18 cellular contexts compared by ENCODE assay signal in the genomic region with DNA sequence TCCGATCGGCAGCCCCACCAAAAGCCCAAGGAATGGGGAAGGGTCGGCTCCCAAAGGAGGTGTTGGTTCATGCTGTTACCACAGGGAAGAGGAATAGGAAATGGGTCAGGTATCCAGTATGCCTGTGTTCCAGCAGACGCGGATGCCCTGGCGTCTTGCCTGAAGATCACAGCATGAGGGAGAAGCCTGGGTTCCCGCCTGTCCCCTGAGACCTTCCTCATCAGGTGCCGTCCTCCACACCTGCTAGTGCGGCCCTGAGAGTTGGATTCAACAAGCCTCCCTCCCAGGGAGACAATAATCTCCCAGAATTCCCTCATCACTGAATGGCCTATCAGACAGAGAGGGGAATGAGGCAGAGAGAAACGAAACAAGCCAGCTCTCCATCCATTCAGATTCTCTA.
"Had no signal": no experiment of that assay in that cellular context is flagged by ENCODE, and none has a peak within 500 bp of the region (broad histone marks: within the 10 kb centered on the region; RNA-seq: fewer than 3 reads in every experiment).

No MANE protein-coding gene starts in this region.

- H3K27ac ChIP-seq: dorsolateral prefrontal cortex, epithelial cell of prostate, foreskin keratinocyte, hepatocyte, lower lobe of right lung, sigmoid colon, stomach had no signal

- H2AFZ ChIP-seq: hepatocyte had no signal

- ATAC-seq: activated CD8-positive, alpha-beta T cell treated with anti-CD3 and anti-CD28 coated beads, Interleukin-2, amount 10 ng/mL, durations not matched to agents 7 days and 5 days; foreskin keratinocyte; left colon; lower lobe of right lung; natural killer cell had no signal

- H3K9me3 ChIP-seq: lower lobe of right lung, sigmoid colon had no signal

- H3K4me1 ChIP-seq: foreskin keratinocyte, lower lobe of right lung, sigmoid colon, stomach had no signal

- H3K4me3 ChIP-seq: dorsolateral prefrontal cortex, hepatocyte, lower lobe of right lung, sigmoid colon, stomach had no signal

- H3K4me2 ChIP-seq: hepatocyte had no signal

- H3K36me3 ChIP-seq: lower lobe of right lung, sigmoid colon, stomach had no signal

- DNase-seq: activated B cell treated with CpG ODN at 0.5 μM for 24 hours; activated CD4-positive, alpha-beta T cell treated with anti-CD3 and anti-CD28 coated beads for 48 hours; activated CD8-positive, alpha-beta T cell treated with anti-CD3 and anti-CD28 coated beads, Interleukin-2, amount 10 ng/mL, durations not matched to agents 7 days and 5 days; activated naive CD4-positive, alpha-beta T cell treated with Interleukin-2 at 50 U/mL for 16 hours; activated T-cell treated with anti-CD3 and anti-CD28 coated beads, Interleukin-2, amount 50 U/mL, for 24 hours; caudate nucleus; dorsolateral prefrontal cortex; foreskin keratinocyte; islet precursor cell; left colon; lower lobe of right lung; natural killer cell; sigmoid colon; stimulated activated CD4-positive, alpha-beta T cell treated with anti-CD3 and anti-CD28 coated beads, Interleukin-4, amount 100 ng/mL, for 24 hours; stomach; T-helper 9 cell had no signal

- H3K27me3 ChIP-seq: foreskin keratinocyte, hepatocyte, sigmoid colon had no signal
